Comparison of ENCODE assay signal across 8 cellular contexts in genomic region chr2:217943379-217944321, GRCh38. TPM values are rescaled to one million over a fixed set of nuclear protein-coding genes. Genes with fewer than 3 reads are reported as not detected.
DNase-seq lines count a peak whose midpoint lies in the region; ATAC-seq and TF ChIP-seq lines count a peak whose summit lies in the region.

No MANE protein-coding gene starts in this region.

- no TSS peak for BruUV-seq in Calu3 (replicated peaks; lab: Mats Ljungman, UMichigan)

- peaks cover 10% of the 10 kb centered on the region for H3K4me1 Mint-ChIP-seq in Calu3 (ENCODE audit: low read depth, unreplicated experiment)
- peaks cover 3% of the 10 kb centered on the region for H3K4me1 Mint-ChIP-seq in activated naive CD8-positive, alpha-beta T cell treated with anti-CD3 and anti-CD28 coated beads for 36 hours
- H3K4me1 Mint-ChIP-seq in CD4-positive, alpha-beta memory T cell, result no peaks in the 10 kb centered on the region

- H3K9me3 ChIP-seq in heart right ventricle, result no peaks in the 10 kb centered on the region
- no peaks in the 10 kb centered on the region for H3K9me3 ChIP-seq in CD4-positive, alpha-beta memory T cell (ENCODE audit: control insufficient read depth in 1 of 2, low read length in 2 of 2)

- CTCF ChIA-PET in Calu3 (lab: Charles Lee), result interaction anchor here (0.5 to 1.2 kb wide), 6 partner anchors 9 to 219 kb away, joined by 3 to 5 read pairs (median 3); no protein-coding TSS in a partner anchor
- CTCF ChIA-PET in CD4-positive, alpha-beta memory T cell (lab: Charles Lee; ENCODE audit: partially characterized antibody), result no interaction called here

- no peak overlapping the region for H3K27ac Mint-ChIP-seq in Calu3 (ENCODE audit: unreplicated experiment)
- no peak overlapping the region for H3K27ac Mint-ChIP-seq in activated naive CD8-positive, alpha-beta T cell treated with anti-CD3 and anti-CD28 coated beads for 36 hours
- peak overlapping the region in 1 of 7 donors; percentile 51 for H3K27ac Mint-ChIP-seq in CD4-positive, alpha-beta memory T cell

- peak; percentile 60 for DNase-seq in Calu3
- DNase-seq in LHCN-M2 (ENCODE audit: low read depth), result peak; percentile 64
- peak; percentile 12 for DNase-seq in activated naive CD8-positive, alpha-beta T cell treated with anti-CD3 and anti-CD28 coated beads for 36 hours
- peak; percentile 90 to 91 for DNase-seq in heart right ventricle
- peak; percentile 83 for DNase-seq in pons (ENCODE audit: low spot score)
- DNase-seq in CD4-positive, alpha-beta memory T cell, result no peak

- POLR2A ChIA-PET in CD4-positive, alpha-beta memory T cell (lab: Charles Lee; ENCODE audit: partially characterized antibody), result no interaction called here

- H3K27me3 Mint-ChIP-seq in Calu3 (ENCODE audit: unreplicated experiment), result peaks cover 84% of the 10 kb centered on the region
- H3K27me3 Mint-ChIP-seq in activated naive CD8-positive, alpha-beta T cell treated with anti-CD3 and anti-CD28 coated beads for 36 hours, result peaks cover 40% of the 10 kb centered on the region
- H3K27me3 Mint-ChIP-seq in CD4-positive, alpha-beta memory T cell, result peaks cover 20 to 27% of the 10 kb centered on the region in 2 donors

- H3K36me3 ChIP-seq in heart right ventricle, result peaks cover 0 to 10% (median 0%) of the 10 kb centered on the region in 9 donors
- H3K36me3 ChIP-seq in CD4-positive, alpha-beta memory T cell (ENCODE audit: insufficient read depth, low read length), result no peaks in the 10 kb centered on the region

- peak; percentile 86 to 92 (median 90) for ATAC-seq in heart right ventricle
- ATAC-seq in HG03460 (IDR thresholded peaks at IDR 0.05; ENCODE audit: unreplicated experiment), result no peak
- no peak for ATAC-seq in HG02973 (IDR thresholded peaks at IDR 0.05; ENCODE audit: unreplicated experiment)

- no peak overlapping the region for H3K4me3 Mint-ChIP-seq in Calu3 (ENCODE audit: low read depth, unreplicated experiment)
- no peak overlapping the region for H3K4me3 Mint-ChIP-seq in activated naive CD8-positive, alpha-beta T cell treated with anti-CD3 and anti-CD28 coated beads for 36 hours
- no peak overlapping the region for H3K4me3 Mint-ChIP-seq in CD4-positive, alpha-beta memory T cell

- peak overlapping the region; percentile 54 to 98 (median 79) for H3K4me3 ChIP-seq in heart right ventricle
- no peak overlapping the region for H3K4me3 ChIP-seq in CD4-positive, alpha-beta memory T cell (ENCODE audit: low read length in 2 of 2)

- peak overlapping the region; percentile 84 to 99 (median 96) for H3K27ac ChIP-seq in heart right ventricle
- no peak overlapping the region for H3K27ac ChIP-seq in CD4-positive, alpha-beta memory T cell (ENCODE audit: low read depth, low read length)

- H3K36me3 Mint-ChIP-seq in Calu3 (ENCODE audit: insufficient read depth, unreplicated experiment), result no peaks in the 10 kb centered on the region
- no peaks in the 10 kb centered on the region for H3K36me3 Mint-ChIP-seq in activated naive CD8-positive, alpha-beta T cell treated with anti-CD3 and anti-CD28 coated beads for 36 hours
- no peaks in the 10 kb centered on the region for H3K36me3 Mint-ChIP-seq in CD4-positive, alpha-beta memory T cell

- intact Hi-C loops in Calu3 (cut with micrococcal nuclease; ENCODE audit: unreplicated experiment), result no loop called here
- intact Hi-C loops in heart right ventricle (cut with DNase I), result loop anchor here (1.0 to 10.0 kb wide), 10 partner anchors 34 to 151 kb away; no protein-coding TSS in a partner anchor
- intact Hi-C loops in CD4-positive, alpha-beta memory T cell (cut with micrococcal nuclease), result no loop called here

- no peaks in the 10 kb centered on the region for H3K9me3 Mint-ChIP-seq in Calu3 (ENCODE audit: low read depth, unreplicated experiment)
- H3K9me3 Mint-ChIP-seq in activated naive CD8-positive, alpha-beta T cell treated with anti-CD3 and anti-CD28 coated beads for 36 hours, result no peaks in the 10 kb centered on the region
- H3K9me3 Mint-ChIP-seq in CD4-positive, alpha-beta memory T cell, result no peaks in the 10 kb centered on the region

- H3K27me3 ChIP-seq in heart right ventricle, result no peaks in the 10 kb centered on the region
- no peaks in the 10 kb centered on the region for H3K27me3 ChIP-seq in CD4-positive, alpha-beta memory T cell (ENCODE audit: insufficient read depth, low read length)

- TF ChIP-seq CTCF in Calu3 (IDR thresholded peaks at IDR 0.05; ENCODE audit: unreplicated experiment) (no peak), heart right ventricle (IDR thresholded peaks at IDR 0.05) (peak; percentile 9 to 70 (median 46))

- peaks cover 25 to 80% (median 53%) of the 10 kb centered on the region in 9 donors for H3K4me1 ChIP-seq in heart right ventricle
- H3K4me1 ChIP-seq in CD4-positive, alpha-beta memory T cell (ENCODE audit: insufficient read depth, low read length), result no peaks in the 10 kb centered on the region

- 2 to 4% methylated on average over 16 of the region's 16 CpGs for WGBS in heart right ventricle, 2 donors

RNA-seq across cellular contexts. Expression of gene TNS1, which starts 59.1 kb away (rescaled TPM):
- 2.2 and 2.3 TPM in 2 replicates for total RNA-seq in Calu3 (2022)
- 47.8 and 53.4 TPM in 2 replicates for total RNA-seq in LHCN-M2 (2014; rRNA removed)
- 44.0 TPM for polyA plus RNA-seq in LHCN-M2 (2012)
- 1 to 10 TPM in 1 of 2 experiments, under 1 TPM in 1; 0.89 to 1.4 TPM for total RNA-seq in activated naive CD8-positive, alpha-beta T cell treated with anti-CD3 and anti-CD28 coated beads for 36 hours
- 100 to 1,000 TPM; 583 to 844 (median 738) TPM for total RNA-seq in heart right ventricle
- polyA plus RNA-seq in heart right ventricle, result 100 to 1,000 TPM in 1 of 2 donors, 10 to 100 TPM in 1; 64.6 to 244 TPM
- 1 to 10 TPM in 1 of 2 experiments, under 1 TPM in 1; 0.78 to 1.2 TPM for total RNA-seq in CD4-positive, alpha-beta memory T cell
- polyA plus RNA-seq in CD4-positive, alpha-beta memory T cell, result not detected

Comparison
In these comparisons a context has a peak if more than half of its experiments do, and no peak if none do; other contexts are left out.
1. DNase-seq: peak in Calu3 (single experiment), LHCN-M2 (single experiment), activated naive CD8-positive, alpha-beta T cell treated with anti-CD3 and anti-CD28 coated beads for 36 hours (single experiment), heart right ventricle (2 of 2) and pons (single experiment); none in CD4-positive, alpha-beta memory T cell (0 of 5).
2. ATAC-seq: peak in heart right ventricle (8 of 8); none in HG03460 (single experiment) and HG02973 (single experiment).
3. H3K4me3 ChIP-seq: peak in heart right ventricle (10 of 10); none in CD4-positive, alpha-beta memory T cell (0 of 2).
4. RNA of gene TNS1, which starts 59.1 kb away (total RNA-seq): 583 to 844 TPM in heart right ventricle and 47.8 to 53.4 TPM in LHCN-M2; 2.2 to 2.3 TPM in Calu3, 0.89 to 1.4 TPM in activated naive CD8-positive, alpha-beta T cell treated with anti-CD3 and anti-CD28 coated beads for 36 hours and 0.78 to 1.2 TPM in CD4-positive, alpha-beta memory T cell; every median in the first group is over 10 times any median in the second.
5. intact Hi-C loops: an anchor here in heart right ventricle (1.0 to 10.0 kb wide); none called in Calu3 and CD4-positive, alpha-beta memory T cell.